ENCODE assay signal across 22 cellular contexts in genomic region chr10:70212277-70212676, GRCh38.
"Had no signal": no experiment of that assay in that cellular context is flagged by ENCODE, and none has a peak within 500 bp of the region (broad histone marks: within the 10 kb centered on the region; RNA-seq: fewer than 3 reads in every experiment).

No MANE protein-coding gene starts in this region.

- H3K4me3 ChIP-seq: MG63 had no signal

- H3K4me1 Mint-ChIP-seq: activated CD4-positive, alpha-beta T cell treated with anti-CD3 and anti-CD28 coated beads, Interleukin-2, amount 10 ng/mL, durations not matched to agents 7 days and 5 days; activated naive CD4-positive, alpha-beta T cell treated with anti-CD3 and anti-CD28 coated beads, Interleukin-2, amount 10 ng/mL, durations not matched to agents 7 days and 5 days; activated naive CD8-positive, alpha-beta T cell treated with anti-CD3 and anti-CD28 coated beads for 36 hours; T-cell had no signal

- H3K27ac ChIP-seq: VCaP had no signal

- H3K27me3 Mint-ChIP-seq: activated CD4-positive, alpha-beta memory T cell treated with anti-CD3 and anti-CD28 coated beads for 36 hours; activated CD4-positive, alpha-beta T cell treated with anti-CD3 and anti-CD28 coated beads, Interleukin-2, amount 10 ng/mL, durations not matched to agents 7 days and 5 days; activated naive CD4-positive, alpha-beta T cell treated with anti-CD3 and anti-CD28 coated beads, Interleukin-2, amount 10 ng/mL, durations not matched to agents 7 days and 5 days; activated naive CD8-positive, alpha-beta T cell treated with anti-CD3 and anti-CD28 coated beads for 36 hours; T-cell had no signal

- H3K4me3 Mint-ChIP-seq: activated CD4-positive, alpha-beta memory T cell treated with anti-CD3 and anti-CD28 coated beads for 36 hours; activated CD4-positive, alpha-beta T cell treated with anti-CD3 and anti-CD28 coated beads, Interleukin-2, amount 10 ng/mL, durations not matched to agents 7 days and 5 days; activated naive CD4-positive, alpha-beta T cell treated with anti-CD3 and anti-CD28 coated beads, Interleukin-2, amount 10 ng/mL, durations not matched to agents 7 days and 5 days; activated naive CD8-positive, alpha-beta T cell treated with anti-CD3 and anti-CD28 coated beads for 36 hours; T-cell had no signal

- ATAC-seq: T-cell had no signal

- H3K27ac Mint-ChIP-seq: activated CD4-positive, alpha-beta memory T cell treated with anti-CD3 and anti-CD28 coated beads for 36 hours; activated CD4-positive, alpha-beta T cell treated with anti-CD3 and anti-CD28 coated beads, Interleukin-2, amount 10 ng/mL, durations not matched to agents 7 days and 5 days; activated naive CD4-positive, alpha-beta T cell treated with anti-CD3 and anti-CD28 coated beads, Interleukin-2, amount 10 ng/mL, durations not matched to agents 7 days and 5 days; activated naive CD8-positive, alpha-beta T cell treated with anti-CD3 and anti-CD28 coated beads for 36 hours; activated T-helper 2 cell treated with anti-CD3 and anti-CD28 coated beads, Interferon-gamma antibody, Interleukin-2, Interleukin-4, amounts not matched to agents 10 μg/mL and 5 μg/mL and 100 μg/mL, durations not matched to agents 14 hours and 24 hours and 36 hours; T-cell had no signal

- DNase-seq: activated CD4-positive, alpha-beta memory T cell treated with anti-CD3 and anti-CD28 coated beads for 36 hours; activated CD4-positive, alpha-beta T cell treated with anti-CD3 and anti-CD28 coated beads, Interleukin-2, amount 10 ng/mL, durations not matched to agents 7 days and 5 days; activated CD4-positive, CD25-positive, alpha-beta regulatory T cell; activated CD8-positive, alpha-beta memory T cell treated with anti-CD3 and anti-CD28 coated beads, Interleukin-2, amount 50 U/mL, for 48 hours; activated gamma-delta T cell treated with Interleukin-2 at 50 U/mL for 16 hours; activated naive CD4-positive, alpha-beta T cell treated with anti-CD3 and anti-CD28 coated beads, Interleukin-2, amount 10 ng/mL, durations not matched to agents 7 days and 5 days; activated naive CD8-positive, alpha-beta T cell treated with anti-CD3 and anti-CD28 coated beads for 36 hours; activated T-cell treated with anti-CD3 and anti-CD28 coated beads, Interleukin-2, amount 50 U/mL, for 1 hour; central memory CD4-positive, alpha-beta T cell; MG63; MV-4-11; NCI-H1105; NCI-H1436; NCI-H2029 treated with DMSO at 0.1 percent for 48 hours; NCI-H345; NCI-H510A; NCI-H526 treated with DMSO at 0.1 percent for 48 hours; NCI-H82; SIG-M5; T-cell had no signal

- H3K9me3 ChIP-seq: MG63 had no signal

- H3K27me3 ChIP-seq: MG63 had no signal

- H3K9me3 Mint-ChIP-seq: activated CD4-positive, alpha-beta memory T cell treated with anti-CD3 and anti-CD28 coated beads for 36 hours; activated CD4-positive, alpha-beta T cell treated with anti-CD3 and anti-CD28 coated beads, Interleukin-2, amount 10 ng/mL, durations not matched to agents 7 days and 5 days; activated naive CD4-positive, alpha-beta T cell treated with anti-CD3 and anti-CD28 coated beads, Interleukin-2, amount 10 ng/mL, durations not matched to agents 7 days and 5 days; activated naive CD8-positive, alpha-beta T cell treated with anti-CD3 and anti-CD28 coated beads for 36 hours; activated T-helper 2 cell treated with anti-CD3 and anti-CD28 coated beads, Interferon-gamma antibody, Interleukin-2, Interleukin-4, amounts not matched to agents 10 μg/mL and 5 μg/mL and 100 μg/mL, durations not matched to agents 14 hours and 24 hours and 36 hours; T-cell had no signal
